Comparison of ENCODE assay signal across 30 cellular contexts in the genomic region with DNA sequence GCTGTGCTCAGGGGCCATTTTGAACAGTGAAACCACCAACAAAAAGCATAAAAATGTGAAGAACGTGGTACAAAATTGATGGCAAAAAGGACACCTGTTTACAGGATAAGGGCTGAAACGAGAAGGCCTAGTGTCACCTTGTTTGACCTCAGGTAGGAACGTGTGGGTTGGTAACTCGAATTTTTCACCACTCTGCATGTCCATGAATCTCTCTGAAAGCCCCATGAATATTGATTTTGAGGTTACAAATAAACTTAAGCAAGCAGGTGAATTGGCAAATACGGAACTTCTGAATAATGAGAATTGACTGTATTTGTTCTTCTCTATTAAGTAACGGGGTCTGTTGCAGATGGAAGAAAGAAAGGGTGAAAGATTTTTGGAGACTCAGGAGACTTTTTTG. TPM values are rescaled to one million over a fixed set of nuclear protein-coding genes. Genes with fewer than 3 reads are reported as not detected.
"Had no signal": no experiment of that assay in that cellular context is flagged by ENCODE, and none has a peak within 500 bp of the region (broad histone marks: within the 10 kb centered on the region; RNA-seq: fewer than 3 reads in every experiment).

No MANE protein-coding gene starts in this region.

- H3K36me3 ChIP-seq: neutrophil, pancreas, spleen, suprapubic skin, tibial artery, transverse colon, upper lobe of right lung, uterus had no signal

- H3K4me1 ChIP-seq: psoas muscle, uterus had no signal

- H3K27ac Mint-ChIP-seq: naive thymus-derived CD8-positive, alpha-beta T cell; natural killer cell treated with Interleukin-12 subunit alpha and Interleukin-12 subunit beta and Interleukin-15 and Interleukin-18, amount 100 ng/mL, for 72 hours; nephron progenitor cell; stimulated activated memory B cell treated with anti-CD40 and anti-IgM and Interleukin-4, amounts not matched to agents 10 μg/mL and 1 μg/mL and 100 μg/mL, for 72 hours; stimulated activated naive CD8-positive, alpha-beta T cell treated with anti-CD3 and anti-CD28 coated beads, Interleukin-15, amount 100 ng/mL, for 72 hours; type B pancreatic cell had no signal

- H3K9me3 ChIP-seq: neutrophil, pancreas, psoas muscle, spleen, suprapubic skin, testis, tibial artery, transverse colon, upper lobe of right lung, uterus had no signal

- H3K27ac ChIP-seq: neutrophil, pancreas, psoas muscle, skin epidermis, spleen, suprapubic skin, testis, tibial artery, upper lobe of right lung, uterus had no signal

- H3K4me3 ChIP-seq: pancreas, psoas muscle, skin epidermis, smooth muscle cell, spleen, suprapubic skin, testis, tibial artery, transverse colon, upper lobe of right lung, uterus had no signal

- DNase-seq: naive thymus-derived CD8-positive, alpha-beta T cell; nephron progenitor cell; nucleus accumbens; pancreas; psoas muscle; right cardiac atrium; spleen; stimulated activated CD4-positive, alpha-beta T cell treated with anti-CD3 and anti-CD28 coated beads, Interleukin-12 subunit alpha, Interleukin-12 subunit beta, amount 100 ng/mL, for 4 hours; stimulated activated CD4-positive, alpha-beta T cell treated with anti-CD3 and anti-CD28 coated beads, Interleukin-1b, Interleukin-23, amount 100 ng/mL, for 48 hours; stimulated activated CD4-positive, alpha-beta T cell treated with anti-CD3 and anti-CD28 coated beads, Interleukin-4, amount 100 ng/mL, for 1 hour; stimulated activated CD4-positive, alpha-beta T cell treated with anti-CD3 and anti-CD28 coated beads, Interleukin-4, amount 100 ng/mL, for 4 hours; stimulated activated CD8-positive, alpha-beta memory T cell treated with anti-CD3 and anti-CD28 coated beads, Interleukin-4, amount 100 ng/mL, for 48 hours; stimulated activated naive CD4-positive, alpha-beta T cell; stimulated activated naive CD8-positive, alpha-beta T cell treated with anti-CD3 and anti-CD28 coated beads, Interleukin-15, amount 100 ng/mL, for 72 hours; stimulated activated naive CD8-positive, alpha-beta T cell treated with anti-CD3 and anti-CD28 coated beads, Interleukin-15, Interleukin-2, amounts not matched to agents 100 U/mL and 50 U/mL, for 24 hours; substantia nigra; testis; tibial artery; transverse colon; upper lobe of right lung; uterus had no signal

- ATAC-seq: naive thymus-derived CD8-positive, alpha-beta T cell; natural killer cell treated with Interleukin-12 subunit alpha and Interleukin-12 subunit beta and Interleukin-15 and Interleukin-18, amount 100 ng/mL, for 72 hours; pancreas; psoas muscle; right cardiac atrium; sciatic nerve; stimulated activated memory B cell treated with anti-CD40 and anti-IgM and Interleukin-4, amounts not matched to agents 10 μg/mL and 1 μg/mL and 100 μg/mL, for 72 hours; stimulated activated naive CD8-positive, alpha-beta T cell treated with anti-CD3 and anti-CD28 coated beads, Interleukin-15, amount 100 ng/mL, for 72 hours; stimulated activated naive CD8-positive, alpha-beta T cell treated with anti-CD3 and anti-CD28 coated beads, Interleukin-15, Interleukin-2, amounts not matched to agents 100 U/mL and 50 U/mL, for 24 hours; upper lobe of right lung had no signal

- H3K27me3 ChIP-seq: neutrophil, pancreas, spleen, suprapubic skin, testis, tibial artery, transverse colon, upper lobe of right lung, uterus had no signal

- H3K27me3 Mint-ChIP-seq: natural killer cell treated with Interleukin-12 subunit alpha and Interleukin-12 subunit beta and Interleukin-15 and Interleukin-18, amount 100 ng/mL, for 72 hours; stimulated activated memory B cell treated with anti-CD40 and anti-IgM and Interleukin-4, amounts not matched to agents 10 μg/mL and 1 μg/mL and 100 μg/mL, for 72 hours; stimulated activated naive CD8-positive, alpha-beta T cell treated with anti-CD3 and anti-CD28 coated beads, Interleukin-15, amount 100 ng/mL, for 72 hours; type B pancreatic cell had no signal

- H3K4me2 ChIP-seq: smooth muscle cell had no signal

- H3K36me3 Mint-ChIP-seq: naive thymus-derived CD8-positive, alpha-beta T cell; natural killer cell treated with Interleukin-12 subunit alpha and Interleukin-12 subunit beta and Interleukin-15 and Interleukin-18, amount 100 ng/mL, for 72 hours; type B pancreatic cell had no signal

- H3K4me3 Mint-ChIP-seq: naive thymus-derived CD8-positive, alpha-beta T cell; natural killer cell treated with Interleukin-12 subunit alpha and Interleukin-12 subunit beta and Interleukin-15 and Interleukin-18, amount 100 ng/mL, for 72 hours; nephron progenitor cell; neural crest cell; stimulated activated memory B cell treated with anti-CD40 and anti-IgM and Interleukin-4, amounts not matched to agents 10 μg/mL and 1 μg/mL and 100 μg/mL, for 72 hours; stimulated activated naive CD8-positive, alpha-beta T cell treated with anti-CD3 and anti-CD28 coated beads, Interleukin-15, amount 100 ng/mL, for 72 hours; type B pancreatic cell had no signal

- H3K9me3 Mint-ChIP-seq: naive thymus-derived CD8-positive, alpha-beta T cell; natural killer cell treated with Interleukin-12 subunit alpha and Interleukin-12 subunit beta and Interleukin-15 and Interleukin-18, amount 100 ng/mL, for 72 hours; nephron progenitor cell; neural crest cell; stimulated activated memory B cell treated with anti-CD40 and anti-IgM and Interleukin-4, amounts not matched to agents 10 μg/mL and 1 μg/mL and 100 μg/mL, for 72 hours; stimulated activated naive CD8-positive, alpha-beta T cell treated with anti-CD3 and anti-CD28 coated beads, Interleukin-15, amount 100 ng/mL, for 72 hours; type B pancreatic cell had no signal

RNA-seq across cellular contexts. Expression of gene EDN1, which starts 59.6 kb away (rescaled TPM):
- total RNA-seq: neural crest cell had no signal
